Comparison of ENCODE assay signal across 26 cellular contexts in genomic region chr16:2280981-2281542, GRCh38.
"Had no signal": no experiment of that assay in that cellular context is flagged by ENCODE, and none has a peak within 500 bp of the region (broad histone marks: within the 10 kb centered on the region; RNA-seq: fewer than 3 reads in every experiment).

No MANE protein-coding gene starts in this region.

- H3K27ac ChIP-seq: coronary artery, foreskin keratinocyte, lower lobe of right lung, ovary, prostate gland, spleen, testis, uterus had no signal

- H3K4me1 Mint-ChIP-seq: activated naive CD8-positive, alpha-beta T cell treated with anti-CD3 and anti-CD28 coated beads, Interleukin-2, amount 10 ng/mL, durations not matched to agents 7 days and 5 days had no signal

- H3K36me3 Mint-ChIP-seq: activated naive CD8-positive, alpha-beta T cell treated with anti-CD3 and anti-CD28 coated beads, Interleukin-2, amount 10 ng/mL, durations not matched to agents 7 days and 5 days had no signal

- H3K9me3 ChIP-seq: lower lobe of right lung, mucosa of descending colon, ovary, prostate gland, spleen, testis, uterus had no signal

- DNase-seq: activated CD4-positive, alpha-beta T cell treated with anti-CD3 and anti-CD28 coated beads for 4 hours; activated CD4-positive, alpha-beta T cell treated with anti-CD3 and anti-CD28 coated beads, Interleukin-2, amount 50 U/mL, for 48 hours; activated CD4-positive, CD25-positive, alpha-beta regulatory T cell; activated CD8-positive, alpha-beta memory T cell treated with anti-CD3 and anti-CD28 coated beads, Interleukin-2, amount 50 U/mL, for 48 hours; activated effector memory CD4-positive, alpha-beta T cell treated with Interleukin-2 at 50 U/mL for 16 hours; activated naive CD4-positive, alpha-beta T cell treated with anti-CD3 and anti-CD28 coated beads for 36 hours; activated naive CD8-positive, alpha-beta T cell treated with anti-CD3 and anti-CD28 coated beads, Interleukin-2, amount 10 ng/mL, durations not matched to agents 7 days and 5 days; activated T-cell treated with anti-CD3 and anti-CD28 coated beads, Interleukin-2, amount 50 U/mL, for 72 hours; amniotic stem cell; foreskin keratinocyte; hypothalamus; lower lobe of right lung; mesendoderm; mucosa of descending colon; ovary; spleen; stimulated activated CD4-positive, alpha-beta T cell treated with anti-CD3 and anti-CD28 coated beads, Interleukin-4, amount 100 ng/mL, for 1 hour; stimulated activated naive CD4-positive, alpha-beta T cell; T1000; testis; trophoblast cell; uterus had no signal

- H3K4me1 ChIP-seq: foreskin keratinocyte, lower lobe of right lung, prostate gland, spleen, testis, uterus had no signal

- H3K4me3 ChIP-seq: coronary artery, lower lobe of right lung, mucosa of descending colon, ovary, prostate gland, spleen, testis, uterus had no signal

- H3K9me3 Mint-ChIP-seq: activated naive CD4-positive, alpha-beta T cell treated with anti-CD3 and anti-CD28 coated beads for 36 hours; activated naive CD8-positive, alpha-beta T cell treated with anti-CD3 and anti-CD28 coated beads, Interleukin-2, amount 10 ng/mL, durations not matched to agents 7 days and 5 days; activated T-cell treated with anti-CD3 and anti-CD28 coated beads, Interleukin-2, amount 50 U/mL, for 72 hours; T-helper 1 cell treated with Interleukin-12 subunit alpha and Interleukin-12 subunit beta and Interleukin-4 antibody, amounts not matched to agents 30 μg/mL and 1 μg/mL, for 36 hours had no signal

- H3K4me3 Mint-ChIP-seq: activated naive CD4-positive, alpha-beta T cell treated with anti-CD3 and anti-CD28 coated beads for 36 hours; activated naive CD8-positive, alpha-beta T cell treated with anti-CD3 and anti-CD28 coated beads, Interleukin-2, amount 10 ng/mL, durations not matched to agents 7 days and 5 days; activated T-cell treated with anti-CD3 and anti-CD28 coated beads, Interleukin-2, amount 50 U/mL, for 72 hours; T-helper 1 cell treated with Interleukin-12 subunit alpha and Interleukin-12 subunit beta and Interleukin-4 antibody, amounts not matched to agents 30 μg/mL and 1 μg/mL, for 36 hours had no signal

- H3K27me3 Mint-ChIP-seq: activated naive CD8-positive, alpha-beta T cell treated with anti-CD3 and anti-CD28 coated beads, Interleukin-2, amount 10 ng/mL, durations not matched to agents 7 days and 5 days had no signal

- H3K27me3 ChIP-seq: ovary, spleen, testis, uterus had no signal

- H3K36me3 ChIP-seq: ovary, prostate gland, uterus had no signal

- ATAC-seq: activated T-cell treated with anti-CD3 and anti-CD28 coated beads, Interleukin-2, amount 50 U/mL, for 72 hours; foreskin keratinocyte; left lobe of liver; lower lobe of right lung; mucosa of descending colon had no signal

- H3K27ac Mint-ChIP-seq: activated naive CD4-positive, alpha-beta T cell treated with anti-CD3 and anti-CD28 coated beads for 36 hours; activated naive CD8-positive, alpha-beta T cell treated with anti-CD3 and anti-CD28 coated beads, Interleukin-2, amount 10 ng/mL, durations not matched to agents 7 days and 5 days; activated T-cell treated with anti-CD3 and anti-CD28 coated beads, Interleukin-2, amount 50 U/mL, for 72 hours; T-helper 1 cell treated with Interleukin-12 subunit alpha and Interleukin-12 subunit beta and Interleukin-4 antibody, amounts not matched to agents 30 μg/mL and 1 μg/mL, for 36 hours had no signal
